In the genomic region with DNA sequence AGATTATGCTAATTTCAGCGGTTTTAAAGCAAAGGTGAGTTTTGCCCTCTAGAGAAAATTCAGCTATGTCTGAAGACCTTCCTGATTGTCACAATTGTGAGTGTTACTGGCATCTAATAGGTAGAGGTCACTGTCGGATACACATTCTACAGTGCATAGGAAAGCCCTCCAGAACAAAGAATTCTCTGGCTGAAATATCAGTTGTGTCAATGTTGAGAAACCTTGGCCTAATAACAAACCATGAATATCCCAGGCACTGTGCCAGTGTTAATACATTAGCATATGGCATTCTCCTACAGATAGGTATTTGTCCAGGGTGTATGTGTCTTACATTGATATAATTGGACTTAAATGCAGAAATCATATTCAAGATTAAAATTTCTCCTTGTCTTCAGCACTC, we compare ENCODE assay signal across 23 cellular contexts.
DNase-seq lines count a peak whose midpoint lies in the region; ATAC-seq, FAIRE-seq and TF ChIP-seq lines count a peak whose summit lies in the region.
"Had no signal": no experiment of that assay in that cellular context is flagged by ENCODE, and none has a peak within 500 bp of the region (broad histone marks: within the 10 kb centered on the region; RNA-seq: fewer than 3 reads in every experiment).

No MANE protein-coding gene starts in this region.

- ATAC-seq in GM18519 (IDR thresholded peaks at IDR 0.05; ENCODE audit: low FRiP score, unreplicated experiment): no peak
- ATAC-seq in activated CD4-positive, alpha-beta T cell treated with anti-CD3 and anti-CD28 coated beads for 36 hours: no peak
- ATAC-seq: A549, K562 had no signal

- CTCF ChIA-PET in activated CD4-positive, alpha-beta T cell treated with anti-CD3 and anti-CD28 coated beads for 36 hours (lab: Charles Lee): no interaction called here

- no peak for TF ChIP-seq POLR2A in GM12892 (IDR thresholded peaks at IDR 0.05; ENCODE audit: low read depth, low read length)

- H3K9me3 Mint-ChIP-seq in activated CD4-positive, alpha-beta T cell treated with anti-CD3 and anti-CD28 coated beads for 36 hours (ENCODE audit: low read depth): peaks cover 9% of the 10 kb centered on the region

- no peak overlapping the region for H3K4me3 Mint-ChIP-seq in activated CD4-positive, alpha-beta T cell treated with anti-CD3 and anti-CD28 coated beads for 36 hours
- H3K4me3 Mint-ChIP-seq: CD4-positive, alpha-beta T cell had no signal

- TF ChIP-seq CTCF in D721Med (IDR thresholded peaks at IDR 0.05; ENCODE audit: insufficient read depth, missing control alignments) (no peak), choroid plexus epithelial cell (conservative IDR thresholded peaks at IDR 0.05; ENCODE audit: low read depth, low read length) (no peak)

- POLR2A ChIA-PET in activated CD4-positive, alpha-beta T cell treated with anti-CD3 and anti-CD28 coated beads for 36 hours (lab: Charles Lee): no interaction called here

- no peak for DNase-seq in D721Med (ENCODE audit: insufficient read length, low spot score)
- peak; percentile 2 for DNase-seq in DMS 273 treated with DMSO at 0.1 percent for 48 hours (lab: John Stamatoyannopoulos, UW)
- DNase-seq in astrocyte of the hippocampus (ENCODE audit: low read depth, low spot score): peak; percentile 14
- peak; percentile 24 for DNase-seq in choroid plexus epithelial cell (ENCODE audit: low read depth)
- DNase-seq in GM12892 (ENCODE audit: insufficient read length): no peak
- no peak for DNase-seq in activated CD4-positive, alpha-beta T cell treated with anti-CD3 and anti-CD28 coated beads for 36 hours
- DNase-seq: AML-193; CD4-positive, alpha-beta T cell; DMS79 treated with DMSO at 0.1 percent for 48 hours; GM23248; H7; NCI-H1048; NCI-H1417; NCI-H1694 treated with DMSO at 0.1 percent for 48 hours; NCI-H526 treated with DMSO at 0.1 percent for 48 hours; SIG-M5 had no signal

- FAIRE-seq in D721Med (lab: Jason Lieb, UNC): peak; percentile 77
- no peak for FAIRE-seq in GM12892 (lab: Jason Lieb, UNC)
- FAIRE-seq: A549, HTR-8/SVneo, K562, RCC 7860 had no signal

- H3K27ac Mint-ChIP-seq in activated CD4-positive, alpha-beta T cell treated with anti-CD3 and anti-CD28 coated beads for 36 hours: no peak overlapping the region
- H3K27ac Mint-ChIP-seq: CD4-positive, alpha-beta T cell had no signal

- intact Hi-C loops in activated CD4-positive, alpha-beta T cell treated with anti-CD3 and anti-CD28 coated beads for 36 hours (cut with DNase I, micrococcal nuclease): no loop called here

- no peaks in the 10 kb centered on the region for H3K36me3 Mint-ChIP-seq in activated CD4-positive, alpha-beta T cell treated with anti-CD3 and anti-CD28 coated beads for 36 hours (ENCODE audit: low read depth)

- H3K4me3 ChIP-seq in choroid plexus epithelial cell (ENCODE audit: low read depth, low read length): no peak overlapping the region
- H3K4me3 ChIP-seq: A549; BLaER1 treated with 17β-estradiol and CSF1 and Interleukin-3, amounts not matched to agents 10 nM and 100 nM; GM23248; K562; SK-N-MC had no signal

- H3K27me3 Mint-ChIP-seq in activated CD4-positive, alpha-beta T cell treated with anti-CD3 and anti-CD28 coated beads for 36 hours: no peaks in the 10 kb centered on the region
- H3K27me3 Mint-ChIP-seq: CD4-positive, alpha-beta T cell had no signal

- H3K4me1 Mint-ChIP-seq in activated CD4-positive, alpha-beta T cell treated with anti-CD3 and anti-CD28 coated beads for 36 hours: no peaks in the 10 kb centered on the region

Comparison
In these comparisons a context has a peak if more than half of its experiments do, and no peak if none do; other contexts are left out.
1. DNase-seq: peak in DMS 273 treated with DMSO at 0.1 percent for 48 hours (single experiment), astrocyte of the hippocampus (single experiment) and choroid plexus epithelial cell (single experiment); none in D721Med (single experiment), GM12892 (single experiment) and activated CD4-positive, alpha-beta T cell treated with anti-CD3 and anti-CD28 coated beads for 36 hours (single experiment).